In the genomic region with DNA sequence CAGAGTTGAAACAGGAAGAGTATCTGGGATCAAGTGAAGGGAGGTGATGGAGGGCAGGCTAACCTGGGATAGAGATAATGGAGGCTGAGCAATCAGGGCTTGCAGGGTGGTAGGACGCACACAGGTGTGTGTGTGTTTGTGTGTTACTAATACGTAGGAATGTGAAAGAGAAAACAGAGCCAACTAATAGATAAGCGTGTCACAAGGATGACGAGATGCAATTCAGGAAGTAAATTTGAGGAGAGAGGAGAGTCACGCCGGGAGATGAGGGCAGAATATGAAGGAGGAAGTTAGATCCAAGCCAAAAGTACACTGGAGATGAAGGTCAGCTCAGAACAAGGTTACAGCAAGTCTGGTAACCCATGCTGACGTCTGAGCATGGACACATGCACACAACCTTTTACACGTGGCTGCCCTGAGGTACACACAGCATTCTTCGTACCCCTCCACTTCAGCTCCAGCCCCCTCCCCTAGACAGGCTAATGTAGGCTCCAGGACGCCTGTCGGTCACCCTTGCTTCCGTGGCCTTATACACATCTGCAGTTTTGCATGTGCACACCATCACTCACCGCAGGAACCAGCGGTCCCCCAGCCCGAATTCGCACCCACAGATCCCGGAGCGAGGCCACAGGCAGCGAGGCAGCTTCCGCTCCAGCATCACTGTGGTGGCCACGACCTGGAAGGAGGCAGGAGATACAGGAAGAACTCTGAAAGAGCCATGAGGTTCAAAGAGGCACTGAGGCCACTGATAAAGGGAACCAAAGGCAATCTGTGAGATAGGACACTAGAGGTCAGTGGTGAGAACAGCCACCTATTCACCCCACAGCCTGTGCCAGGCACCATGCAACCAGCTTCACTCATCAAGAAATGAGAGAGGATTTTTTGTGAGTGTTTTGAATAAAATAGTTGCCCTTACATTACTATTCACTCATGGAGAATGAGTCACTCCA, we compare ENCODE assay signal across 7 cellular contexts. TPM values are rescaled to one million over a fixed set of nuclear protein-coding genes. Genes with fewer than 3 reads are reported as not detected.
DNase-seq lines count a peak whose midpoint lies in the region; ATAC-seq and TF ChIP-seq lines count a peak whose summit lies in the region.
"Had no signal": no experiment of that assay in that cellular context is flagged by ENCODE, and none has a peak within 500 bp of the region (broad histone marks: within the 10 kb centered on the region; RNA-seq: fewer than 3 reads in every experiment).

No MANE protein-coding gene starts in this region.

- peaks cover 0 to 3% (median 0%) of the 10 kb centered on the region in 3 donors for H3K36me3 Mint-ChIP-seq in CD8-positive, alpha-beta memory T cell

- DNase-seq in A172 (ENCODE audit: low spot score), result peak; percentile 42
- peak; percentile 4 for DNase-seq in fibroblast of mammary gland (ENCODE audit: low read depth)
- no peak for DNase-seq in NCI-H2107 treated with DMSO at 0.1 percent for 48 hours (lab: John Stamatoyannopoulos, UW; ENCODE audit: unreplicated experiment)
- no peak for DNase-seq in CD8-positive, alpha-beta memory T cell

- H3K27ac Mint-ChIP-seq in CD8-positive, alpha-beta memory T cell, result no peak overlapping the region

- no peaks in the 10 kb centered on the region for H3K9me3 ChIP-seq in CD8-positive, alpha-beta memory T cell (ENCODE audit: low read length)

- peaks cover 20% of the 10 kb centered on the region for H3K4me1 ChIP-seq in KMS-11 (ENCODE audit: low read depth, poor library complexity, severe bottlenecking)
- H3K4me1 ChIP-seq in CD8-positive, alpha-beta memory T cell (ENCODE audit: insufficient read depth, low read length), result no peaks in the 10 kb centered on the region

- H3K4me3 ChIP-seq in KMS-11 (IDR thresholded peaks at IDR 0.05; ENCODE audit: insufficient read depth, low read depth, low read length), result no peak overlapping the region
- H3K4me3 ChIP-seq in fibroblast of mammary gland (ENCODE audit: control insufficient read depth, low read depth, low read length), result no peak overlapping the region
- no peak overlapping the region for H3K4me3 ChIP-seq in CD8-positive, alpha-beta memory T cell (ENCODE audit: low read length)

- H3K4me3 Mint-ChIP-seq in CD8-positive, alpha-beta memory T cell, result no peak overlapping the region

- CTCF ChIA-PET in CD8-positive, alpha-beta memory T cell (lab: Charles Lee), result no interaction called here

- no peak overlapping the region for H3K9ac ChIP-seq in KMS-11

- TF ChIP-seq CTCF in KMS-11 (conservative IDR thresholded peaks at IDR 0.05; ENCODE audit: low read depth, low read length), result peak; percentile 62
- peak; percentile 26 for TF ChIP-seq CTCF in fibroblast of mammary gland (conservative IDR thresholded peaks at IDR 0.05; ENCODE audit: control insufficient read depth, insufficient read depth, low read depth, low read length)

- no peaks in the 10 kb centered on the region for H3K36me3 ChIP-seq in KMS-11 (ENCODE audit: insufficient read depth)
- H3K36me3 ChIP-seq in CD8-positive, alpha-beta memory T cell (ENCODE audit: insufficient read depth, low read length), result no peaks in the 10 kb centered on the region

- H3K4me2 ChIP-seq in KMS-11, result no peak overlapping the region

- POLR2A ChIA-PET in CD8-positive, alpha-beta memory T cell (lab: Charles Lee), result no interaction called here

- H2AFZ ChIP-seq in KMS-11 (ENCODE audit: low read depth), result no peak overlapping the region

- H4K20me1 ChIP-seq in KMS-11 (ENCODE audit: insufficient read depth), result no peaks in the 10 kb centered on the region

- H3K4me1 Mint-ChIP-seq in CD8-positive, alpha-beta memory T cell, result no peaks in the 10 kb centered on the region

- H3K79me2 ChIP-seq in KMS-11 (ENCODE audit: insufficient read depth, low read depth), result no peaks in the 10 kb centered on the region

- no peak for ATAC-seq in GM18502 (IDR thresholded peaks at IDR 0.05; ENCODE audit: poor library complexity, unreplicated experiment)

- peaks cover 16 to 61% of the 10 kb centered on the region in 2 donors for H3K27me3 Mint-ChIP-seq in CD8-positive, alpha-beta memory T cell

- H3K27me3 ChIP-seq in KMS-11 (ENCODE audit: insufficient read depth, low read depth), result no peaks in the 10 kb centered on the region
- H3K27me3 ChIP-seq in CD8-positive, alpha-beta memory T cell (ENCODE audit: insufficient read depth, low read length, poor library complexity, severe bottlenecking), result no peaks in the 10 kb centered on the region

- H3K9me3 Mint-ChIP-seq in CD8-positive, alpha-beta memory T cell, result no peaks in the 10 kb centered on the region

- no peak overlapping the region for H3K27ac ChIP-seq in KMS-11
- H3K27ac ChIP-seq in CD8-positive, alpha-beta memory T cell (ENCODE audit: low read depth, low read length), result no peak overlapping the region

RNA-seq across cellular contexts. Expression of a gene that starts 23.7 kb away (rescaled TPM):
- not detected in 2 replicates for total RNA-seq in A172 (2014; rRNA removed; shearing (Covaris generic))
- total RNA-seq in CD8-positive, alpha-beta memory T cell, result not detected
- polyA plus RNA-seq in CD8-positive, alpha-beta memory T cell, result not detected

RNA-seq across cellular contexts. Expression of a gene that starts 24.4 kb away (rescaled TPM):
- total RNA-seq in A172 (2014; rRNA removed; shearing (Covaris generic)), result 0.22 TPM in 1 of 2 replicates, not detected in the other
- total RNA-seq in CD8-positive, alpha-beta memory T cell, result not detected
- polyA plus RNA-seq in CD8-positive, alpha-beta memory T cell, result not detected

RNA-seq across cellular contexts. Expression of a gene that starts 30.1 kb away (rescaled TPM):
- total RNA-seq in A172 (2014; rRNA removed; shearing (Covaris generic)), result not detected in 2 replicates
- not detected for total RNA-seq in CD8-positive, alpha-beta memory T cell
- not detected for polyA plus RNA-seq in CD8-positive, alpha-beta memory T cell
- polyA plus RNA-seq: thymus had no signal

RNA-seq across cellular contexts. Expression of a gene that starts 53.0 kb away (rescaled TPM):
- 0.46 TPM in 1 of 2 replicates, not detected in the other for total RNA-seq in A172 (2014; rRNA removed; shearing (Covaris generic))
- under 1 TPM in 1 of 2 experiments, not detected in 1; 0.20 TPM for total RNA-seq in CD8-positive, alpha-beta memory T cell
- not detected for polyA plus RNA-seq in CD8-positive, alpha-beta memory T cell

RNA-seq across cellular contexts. Expression of a gene that starts 54.3 kb away (rescaled TPM):
- 2.0 and 2.7 TPM in 2 replicates for total RNA-seq in A172 (2014; rRNA removed; shearing (Covaris generic))
- total RNA-seq in CD8-positive, alpha-beta memory T cell, result 1 to 10 TPM; 6.0 to 8.1 TPM
- 13.7 TPM for polyA plus RNA-seq in CD8-positive, alpha-beta memory T cell

Comparison
In these comparisons a context has a peak if more than half of its experiments do, and no peak if none do; other contexts are left out.
1. DNase-seq: peak in A172 (single experiment) and fibroblast of mammary gland (single experiment); none in NCI-H2107 treated with DMSO at 0.1 percent for 48 hours (single experiment) and CD8-positive, alpha-beta memory T cell (0 of 5).